1 cellular context compared by ENCODE assay signal in genomic region chr19:58150328-58150921, GRCh38.
A peak's percentile ranks its signal among the peaks of the same experiment; 100 is the strongest.
TF ChIP-seq lines count a peak whose summit lies in the region.

TSS of gene ZNF329 (minus strand) at chr19:58150789. CDS start at chr19:58129503, 21,286 bp downstream.

TF ChIP-seq in HepG2, 621 proteins besides CTCF, POLR2A, EP300 and RAD21 (continued from another document and continues in another):
- TF ChIP-seq ZUFSP (CRISPR knock-in tag; IDR thresholded peaks at IDR 0.05; ENCODE audit: borderline replicate concordance) (no peak), GRHL1 (CRISPR knock-in tag; conservative IDR thresholded peaks at IDR 0.05) (no peak), SIN3B (IDR thresholded peaks at IDR 0.05; ENCODE audit: low read length) (no peak), CEBPB (IDR thresholded peaks at IDR 0.05; ENCODE audit: borderline replicate concordance, low read depth, low read length) (no peak), SIN3A (IDR thresholded peaks at IDR 0.05; ENCODE audit: borderline replicate concordance, low read depth, low read length) (peak; percentile 64; the same call in 1 of the 2 replicates), SNRNP70 (IDR thresholded peaks at IDR 0.05; ENCODE audit: low read depth, low read length) (no peak), ZNF121 (CRISPR knock-in tag; IDR thresholded peaks at IDR 0.05) (no peak), HDAC6 (IDR thresholded peaks at IDR 0.05; ENCODE audit: low read depth, low read length) (no peak), ZBTB1 (CRISPR knock-in tag; IDR thresholded peaks at IDR 0.05; ENCODE audit: borderline replicate concordance) (no peak), NCOR1 (IDR thresholded peaks at IDR 0.05; ENCODE audit: borderline replicate concordance, low read length) (no peak), HNRNPUL1 (IDR thresholded peaks at IDR 0.05; ENCODE audit: low read depth, low read length) (peak; percentile 56; the same call in 1 of the 2 replicates), TEAD2 (CRISPR knock-in tag; IDR thresholded peaks at IDR 0.05) (no peak), STAT5B (CRISPR knock-in tag; IDR thresholded peaks at IDR 0.05) (no peak), RNF219 (CRISPR knock-in tag; IDR thresholded peaks at IDR 0.05) (no peak), EED (CRISPR knock-in tag; IDR thresholded peaks at IDR 0.05) (no peak), NR2F2 (IDR thresholded peaks at IDR 0.05; ENCODE audit: borderline replicate concordance, low read depth) (no peak), ZNF337 (CRISPR knock-in tag; IDR thresholded peaks at IDR 0.05; ENCODE audit: borderline replicate concordance, low read depth) (no peak), SCMH1 (CRISPR knock-in tag; IDR thresholded peaks at IDR 0.05; ENCODE audit: borderline replicate concordance) (no peak), ZNF660 (CRISPR knock-in tag; IDR thresholded peaks at IDR 0.05; ENCODE audit: borderline replicate concordance, low read depth) (no peak), ZSCAN20 (CRISPR knock-in tag; IDR thresholded peaks at IDR 0.05; ENCODE audit: borderline replicate concordance) (no peak), ZNF12 (CRISPR knock-in tag; IDR thresholded peaks at IDR 0.05) (no peak), AGO2 (optimal IDR thresholded peaks at IDR 0.05; ENCODE audit: low read depth, low read length) (peak; percentile 93), MED1 (CRISPR knock-in tag; IDR thresholded peaks at IDR 0.05) (no peak), GFI1 (CRISPR knock-in tag; IDR thresholded peaks at IDR 0.05; ENCODE audit: borderline replicate concordance) (no peak), RCOR2 (CRISPR knock-in tag; IDR thresholded peaks at IDR 0.05) (no peak), ZNF672 (CRISPR knock-in tag; IDR thresholded peaks at IDR 0.05) (no peak), ETS1 (CRISPR knock-in tag; IDR thresholded peaks at IDR 0.05) (no peak), REPIN1 (CRISPR knock-in tag; IDR thresholded peaks at IDR 0.05; ENCODE audit: borderline replicate concordance, low read depth) (peak; percentile 46; the same call in 1 of the 2 replicates), ATF3 (CRISPR knock-in tag; IDR thresholded peaks at IDR 0.05) (no peak), TOE1 (CRISPR knock-in tag; IDR thresholded peaks at IDR 0.05) (no peak), NFYC (CRISPR knock-in tag; IDR thresholded peaks at IDR 0.05) (no peak), HNRNPK (IDR thresholded peaks at IDR 0.05; ENCODE audit: low read depth, low read length, poor library complexity, severe bottlenecking) (no peak), MAFK (conservative IDR thresholded peaks at IDR 0.05 in 1 of 2, IDR thresholded peaks at IDR 0.05 in 1 of 2; ENCODE audit: low read length in 2 of 2) (no peak), TRIM22 (IDR thresholded peaks at IDR 0.05) (no peak), RBFOX2 (IDR thresholded peaks at IDR 0.05; ENCODE audit: low read depth, low read length) (peak; percentile 79), TRAFD1 (CRISPR knock-in tag; IDR thresholded peaks at IDR 0.05; ENCODE audit: borderline replicate concordance) (no peak), DRAP1 (CRISPR knock-in tag; IDR thresholded peaks at IDR 0.05) (no peak), ZNF770 (CRISPR knock-in tag; IDR thresholded peaks at IDR 0.05) (no peak), ZMAT5 (CRISPR knock-in tag; IDR thresholded peaks at IDR 0.05; ENCODE audit: borderline replicate concordance, low read depth) (no peak), ZFP36L2 (CRISPR knock-in tag; IDR thresholded peaks at IDR 0.05) (no peak), ZNF34 (CRISPR knock-in tag; IDR thresholded peaks at IDR 0.05; ENCODE audit: borderline replicate concordance) (no peak), SP1 (IDR thresholded peaks at IDR 0.05) (no peak), SP1 (CRISPR knock-in tag; IDR thresholded peaks at IDR 0.05) (no peak), TFE3 (CRISPR knock-in tag; IDR thresholded peaks at IDR 0.05) (no peak), CEBPG (CRISPR knock-in tag; IDR thresholded peaks at IDR 0.05) (no peak), TBX2 (CRISPR knock-in tag; IDR thresholded peaks at IDR 0.05; ENCODE audit: borderline replicate concordance) (peak; percentile 36; the same call in 1 of the 2 replicates), HOXA5 (CRISPR knock-in tag; IDR thresholded peaks at IDR 0.05) (no peak), ZSCAN29 (CRISPR knock-in tag; conservative IDR thresholded peaks at IDR 0.05) (no peak), ZNF101 (CRISPR knock-in tag; IDR thresholded peaks at IDR 0.05; ENCODE audit: borderline replicate concordance, low read depth) (no peak), BCLAF1 (IDR thresholded peaks at IDR 0.05) (no peak)
